ENCODE assay signal across 9 cellular contexts in genomic region chrX:31223817-31224216, GRCh38.
DNase-seq lines count a peak whose midpoint lies in the region; ATAC-seq, FAIRE-seq and TF ChIP-seq lines count a peak whose summit lies in the region.
"Had no signal": no experiment of that assay in that cellular context is flagged by ENCODE, and none has a peak within 500 bp of the region (broad histone marks: within the 10 kb centered on the region; RNA-seq: fewer than 3 reads in every experiment).

No MANE protein-coding gene starts in this region.

- peak overlapping the region; percentile 89 for H3K27ac ChIP-seq in foreskin keratinocyte

- TF ChIP-seq CTCF in foreskin keratinocyte (conservative IDR thresholded peaks at IDR 0.05): no peak

- H3K4me1 ChIP-seq in foreskin keratinocyte: peaks cover 19% of the 10 kb centered on the region

- intact Hi-C loops in posterior vena cava (cut with DNase I): loop anchor here in 1 of 2 donors (5.0 kb wide), 1 partner anchor 212 kb away; no protein-coding TSS in a partner anchor

- H3K27me3 ChIP-seq in foreskin keratinocyte: no peaks in the 10 kb centered on the region

- ATAC-seq in HG02759 (IDR thresholded peaks at IDR 0.05; ENCODE audit: unreplicated experiment) (peak; percentile 79), foreskin keratinocyte (peak; percentile 93)

- peak; percentile 14 for DNase-seq in GM18507 (ENCODE audit: extremely low spot score, insufficient read length, low read depth)
- peak; percentile 22 for DNase-seq in NAMALWA (ENCODE audit: low spot score)
- DNase-seq in foreskin keratinocyte: peak; percentile 53 to 75
- DNase-seq in posterior vena cava (ENCODE audit: low spot score): no peak
- DNase-seq in DMS153 (lab: John Stamatoyannopoulos, UW): no peak
- DNase-seq in NCI-H510A treated with DMSO at 0.1 percent for 48 hours (lab: John Stamatoyannopoulos, UW): no peak
- DNase-seq in NCI-H1092 treated with DMSO at 0.1 percent for 48 hours (lab: John Stamatoyannopoulos, UW): no peak
- DNase-seq: activated gamma-delta T cell had no signal

- FAIRE-seq in GM18507 (lab: Jason Lieb, UNC): no peak

Comparison
In these comparisons a context has a peak if more than half of its experiments do, and no peak if none do; other contexts are left out.
1. DNase-seq: peak in GM18507 (single experiment), NAMALWA (single experiment) and foreskin keratinocyte (2 of 2); none in posterior vena cava (single experiment), DMS153 (single experiment), NCI-H510A treated with DMSO at 0.1 percent for 48 hours (single experiment) and NCI-H1092 treated with DMSO at 0.1 percent for 48 hours (single experiment).